8 cellular contexts compared by ENCODE assay signal in genomic region chr11:83193315-83194283, GRCh38. TPM values are rescaled to one million over a fixed set of nuclear protein-coding genes. Genes with fewer than 3 reads are reported as not detected.
DNase-seq lines count a peak whose midpoint lies in the region; ATAC-seq, FAIRE-seq and TF ChIP-seq lines count a peak whose summit lies in the region.

Gene ANKRD42, plus strand, starts transcription at chr11:83193712. Its CDS starts 959 bp downstream, at chr11:83194671.

- H3K36me3 ChIP-seq in BE2C: peaks cover 18% of the 10 kb centered on the region

- no peak for TF ChIP-seq CTCF in BE2C (IDR thresholded peaks at IDR 0.05; ENCODE audit: low read depth, low read length)

- FAIRE-seq in GM19239 (lab: Jason Lieb, UNC): peak; percentile 99

- H3K36me3 Mint-ChIP-seq in activated CD4-positive, alpha-beta T cell treated with anti-CD3 and anti-CD28 coated beads, Interleukin-2, amount 10 ng/mL, durations not matched to agents 24 days and 14 days (ENCODE audit: low read depth): peaks cover 31% of the 10 kb centered on the region

- DNase-seq in BE2C (peak; percentile 95), GM19239 (ENCODE audit: insufficient read length, low spot score) (peak; percentile 66), NCI-H524 treated with DMSO at 0.1 percent for 48 hours (lab: John Stamatoyannopoulos, UW) (peak; percentile 48), dedifferentiated amniotic fluid mesenchymal stem cell (ENCODE audit: extremely low spot score) (peak; percentile 97), left lobe of liver (ENCODE audit: low spot score) (peak; percentile 94)
- DNase-seq in activated CD4-positive, alpha-beta T cell treated with anti-CD3 and anti-CD28 coated beads, Interleukin-2, amount 10 ng/mL, durations not matched to agents 24 days and 14 days: peak; percentile 96
- DNase-seq in stimulated activated CD4-positive, alpha-beta T cell treated with anti-CD3 and anti-CD28 coated beads, Interleukin-2, amount 100 ng/mL, for 4 hours (ENCODE audit: low read depth): peak; percentile 78

- intact Hi-C loops in activated CD4-positive, alpha-beta T cell treated with anti-CD3 and anti-CD28 coated beads, Interleukin-2, amount 10 ng/mL, durations not matched to agents 24 days and 14 days (cut with micrococcal nuclease): loop anchor here (1.0 to 5.0 kb wide), 7 partner anchors 15 to 292 kb away; partner anchors contain the start of genes CCDC90B, DDIAS and RAB30

- no peaks in the 10 kb centered on the region for H3K27me3 ChIP-seq in BE2C

- peak within 1 kb of the TSS; percentile 97 for H3K4me3 ChIP-seq in BE2C (ENCODE audit: low read depth, low read length)

- no peaks in the 10 kb centered on the region; the same call in 1 of the 2 replicates for H3K4me1 ChIP-seq in BE2C

- H3K4me3 Mint-ChIP-seq in activated CD4-positive, alpha-beta T cell treated with anti-CD3 and anti-CD28 coated beads, Interleukin-2, amount 10 ng/mL, durations not matched to agents 24 days and 14 days: peak within 1 kb of the TSS; percentile 95

- H3K27me3 Mint-ChIP-seq in activated CD4-positive, alpha-beta T cell treated with anti-CD3 and anti-CD28 coated beads, Interleukin-2, amount 10 ng/mL, durations not matched to agents 24 days and 14 days: no peaks in the 10 kb centered on the region

- no peaks in the 10 kb centered on the region for H3K9me3 Mint-ChIP-seq in activated CD4-positive, alpha-beta T cell treated with anti-CD3 and anti-CD28 coated beads, Interleukin-2, amount 10 ng/mL, durations not matched to agents 24 days and 14 days

- H3K27ac Mint-ChIP-seq in activated CD4-positive, alpha-beta T cell treated with anti-CD3 and anti-CD28 coated beads, Interleukin-2, amount 10 ng/mL, durations not matched to agents 24 days and 14 days: peak within 1 kb of the TSS; percentile 90

- peaks cover 33% of the 10 kb centered on the region for H3K4me1 Mint-ChIP-seq in activated CD4-positive, alpha-beta T cell treated with anti-CD3 and anti-CD28 coated beads, Interleukin-2, amount 10 ng/mL, durations not matched to agents 24 days and 14 days

- H3K9me3 ChIP-seq in BE2C: no peaks in the 10 kb centered on the region

- peak; percentile 82 for ATAC-seq in HG03457 (IDR thresholded peaks at IDR 0.05; ENCODE audit: unreplicated experiment)
- ATAC-seq in left lobe of liver: peak; percentile 97

RNA-seq across cellular contexts. Expression of gene ANKRD42, which starts in this region (rescaled TPM):
- 2.2 TPM for polyA plus RNA-seq in BE2C (2012; ENCODE audit: insufficient read depth, insufficient read length, low read depth)
- total RNA-seq in activated CD4-positive, alpha-beta T cell treated with anti-CD3 and anti-CD28 coated beads, Interleukin-2, amount 10 ng/mL, durations not matched to agents 24 days and 14 days: 4.0 and 4.1 TPM in 2 replicates
- total RNA-seq in left lobe of liver: 4.3 TPM

Comparison
In these comparisons a context has a peak if more than half of its experiments do, and no peak if none do; other contexts are left out.
1. Peak in every context shown above with its lines: DNase-seq, ATAC-seq and H3K4me3 ChIP-seq.